In genomic region chr1:245263701-245264100, GRCh38 we compare ENCODE assay signal across 18 cellular contexts.
A peak's percentile ranks its signal among the peaks of the same experiment; 100 is the strongest.
DNase-seq lines count a peak whose midpoint lies in the region; ATAC-seq, FAIRE-seq and TF ChIP-seq lines count a peak whose summit lies in the region.
"Had no signal": no experiment of that assay in that cellular context is flagged by ENCODE, and none has a peak within 500 bp of the region (broad histone marks: within the 10 kb centered on the region; RNA-seq: fewer than 3 reads in every experiment).

No MANE protein-coding gene starts in this region.

- H3K27ac ChIP-seq in SJSA1 (peak overlapping the region; percentile 25; the same call in 1 of the 2 replicates), tibial nerve (no peak overlapping the region)

- TF ChIP-seq CTCF in BJ (IDR thresholded peaks at IDR 0.05; ENCODE audit: insufficient read depth, low read depth, low read length) (no peak), fibroblast of mammary gland (conservative IDR thresholded peaks at IDR 0.05; ENCODE audit: control insufficient read depth, insufficient read depth, low read depth, low read length) (no peak), tibial nerve (IDR thresholded peaks at IDR 0.05) (no peak)

- DNase-seq in BJ (ENCODE audit: low read depth), result peak; percentile 10
- no peak for DNase-seq in SJSA1 (ENCODE audit: low read depth in 1 of 2, low spot score in 2 of 2)
- peak; percentile 62 for DNase-seq in fibroblast of mammary gland (ENCODE audit: low read depth)
- peak; percentile 6 for DNase-seq in skeletal muscle cell (ENCODE audit: low read depth)
- no peak for DNase-seq in H54 (ENCODE audit: insufficient read length, low spot score)
- DNase-seq in tibial nerve (ENCODE audit: low spot score in 2 of 2), result no peak
- DNase-seq: Caco-2, HFFc6, Karpas-422, MM.1S, NCI-H1105, NCI-H1694 treated with DMSO at 0.1 percent for 48 hours, NCI-H446 had no signal

- H3K4me1 ChIP-seq in SJSA1 (replicated peaks), result peaks cover 33% of the 10 kb centered on the region
- no peaks in the 10 kb centered on the region for H3K4me1 ChIP-seq in tibial nerve

- ATAC-seq in HG02798 (IDR thresholded peaks at IDR 0.05; ENCODE audit: poor library complexity, unreplicated experiment) (no peak), esophagus mucosa (no peak)
- ATAC-seq: Right ventricle myocardium inferior, SK-N-SH treated with all-trans-retinoic acid at 6 μM for 48 hours had no signal

- H3K27me3 ChIP-seq in BJ (ENCODE audit: control insufficient read depth, insufficient read depth, low read length) (no peaks in the 10 kb centered on the region), SJSA1 (replicated peaks) (no peaks in the 10 kb centered on the region), tibial nerve (no peaks in the 10 kb centered on the region)

- TF ChIP-seq POLR2A in H54 (IDR thresholded peaks at IDR 0.05; ENCODE audit: low read depth, low read length), result no peak
- no peak for TF ChIP-seq POLR2A in tibial nerve (IDR thresholded peaks at IDR 0.05)

- H3K36me3 ChIP-seq in BJ (ENCODE audit: control insufficient read depth, insufficient read depth, low read length) (no peaks in the 10 kb centered on the region), SJSA1 (no peaks in the 10 kb centered on the region), tibial nerve (no peaks in the 10 kb centered on the region)

- H3K4me3 ChIP-seq in BJ (ENCODE audit: low read depth, low read length) (no peak overlapping the region), SJSA1 (no peak overlapping the region), fibroblast of mammary gland (ENCODE audit: control insufficient read depth, low read depth, low read length) (no peak overlapping the region), skeletal muscle cell (ENCODE audit: low read depth, low read length) (no peak overlapping the region), tibial nerve (no peak overlapping the region)

- POLR2A ChIA-PET in BJ (lab: Charles Lee), result no interaction called here

- FAIRE-seq in H54 (lab: Jason Lieb, UNC), result no peak
- FAIRE-seq: H1 had no signal

- CTCF ChIA-PET in BJ (lab: Yijun Ruan, JAX), result interaction anchor here (0.6 to 1.2 kb wide), 3 partner anchors 14 to 36 kb away, joined by 3 read pairs; no protein-coding TSS in a partner anchor

- no peak for TF ChIP-seq EP300 in tibial nerve (IDR thresholded peaks at IDR 0.05)

- H3K9me3 ChIP-seq in SJSA1 (replicated peaks), result no peaks in the 10 kb centered on the region
- H3K9me3 ChIP-seq in tibial nerve, result peaks cover 0 to 8% (median 0%) of the 10 kb centered on the region in 4 donors
- H3K9me3 ChIP-seq: Caco-2 had no signal

- WGBS in tibial nerve, 2 donors, result 36 to 41% methylated on average over 4 of the region's 4 CpGs

Comparison
In these comparisons a context has a peak if more than half of its experiments do, and no peak if none do; other contexts are left out.
1. DNase-seq: peak in BJ (single experiment), fibroblast of mammary gland (single experiment) and skeletal muscle cell (single experiment); none in SJSA1 (0 of 2), H54 (single experiment) and tibial nerve (0 of 2).